1 cellular context compared by ENCODE assay signal in the genomic region with DNA sequence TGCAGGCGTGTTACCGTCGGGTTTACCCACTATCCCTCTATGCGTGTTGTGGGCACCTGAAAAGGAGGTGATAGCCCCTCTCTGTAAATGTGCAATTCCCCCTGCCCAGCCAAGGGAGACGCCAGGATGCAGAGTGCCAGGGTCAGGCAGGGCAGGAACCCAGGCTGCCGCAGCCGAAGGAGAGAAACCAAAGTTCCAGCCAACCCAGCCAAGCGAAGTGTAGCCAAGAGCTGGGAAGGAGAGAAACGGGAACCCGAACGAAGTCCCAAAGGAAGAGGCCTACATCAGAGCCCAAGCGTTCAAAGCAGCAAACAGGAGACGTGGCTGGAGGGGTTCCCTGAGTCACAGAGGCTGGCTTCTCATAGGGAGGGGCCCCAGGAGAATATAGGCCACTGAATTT.
TF ChIP-seq lines count a peak whose summit lies in the region.

No MANE protein-coding gene starts in this region.

TF ChIP-seq in endothelial cell of umbilical vein, 7 proteins besides CTCF, POLR2A, EP300 and RAD21:
- TF ChIP-seq FOS (IDR thresholded peaks at IDR 0.05; ENCODE audit: borderline replicate concordance, insufficient read depth, low read length) (no peak), JUN (IDR thresholded peaks at IDR 0.05; ENCODE audit: borderline replicate concordance, insufficient read depth, insufficient read length, low read depth) (no peak), MYC (IDR thresholded peaks at IDR 0.05; ENCODE audit: low read depth, low read length) (no peak), GATA2 (IDR thresholded peaks at IDR 0.05; ENCODE audit: insufficient read depth, insufficient read length, low read depth, low read length) (no peak)
- TF ChIP-seq, protein P1, sequence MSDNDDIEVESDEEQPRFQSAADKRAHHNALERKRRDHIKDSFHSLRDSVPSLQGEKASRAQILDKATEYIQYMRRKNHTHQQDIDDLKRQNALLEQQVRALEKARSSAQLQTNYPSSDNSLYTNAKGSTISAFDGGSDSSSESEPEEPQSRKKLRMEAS (IDR thresholded peaks at IDR 0.05; ENCODE audit: insufficient read depth, insufficient read length): no peak
